Comparison of ENCODE assay signal across 7 cellular contexts in the genomic region with DNA sequence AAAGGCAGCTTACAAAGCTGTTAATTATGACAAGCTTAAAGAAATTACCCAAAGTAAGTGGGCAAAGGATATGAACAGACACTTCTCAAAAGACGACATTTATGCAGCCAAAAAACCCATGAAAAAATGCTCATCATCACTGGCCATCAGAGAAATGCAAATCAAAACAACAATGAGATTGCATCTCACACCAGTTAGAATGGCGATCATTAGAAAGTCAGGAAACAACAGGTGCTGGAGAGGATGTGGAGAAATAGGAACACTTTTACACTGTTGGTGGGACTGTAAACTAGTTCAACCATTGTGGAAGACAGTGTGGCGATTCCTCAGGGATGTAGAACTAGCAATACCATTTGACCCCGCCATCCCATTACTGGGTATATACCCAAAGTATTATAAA. TPM values are rescaled to one million over a fixed set of nuclear protein-coding genes. Genes with fewer than 3 reads are reported as not detected.
"Had no signal": no experiment of that assay in that cellular context is flagged by ENCODE, and none has a peak within 500 bp of the region (broad histone marks: within the 10 kb centered on the region; RNA-seq: fewer than 3 reads in every experiment).

No MANE protein-coding gene starts in this region.

RNA-seq across cellular contexts. Expression of a gene that starts 59.3 kb away (rescaled TPM):
- total RNA-seq: activated B cell treated with CpG ODN at 0.5 μM for 24 hours; activated CD4-positive, alpha-beta memory T cell treated with anti-CD3 and anti-CD28 coated beads, Interleukin-2, amount 10 ng/mL, durations not matched to agents 7 days and 5 days; activated CD4-positive, alpha-beta T cell treated with anti-CD3 and anti-CD28 coated beads, Interleukin-2, amount 10 ng/mL, durations not matched to agents 7 days and 5 days; activated CD8-positive, alpha-beta memory T cell treated with anti-CD3 and anti-CD28 coated beads, Interleukin-2, amount 10 ng/mL, durations not matched to agents 7 days and 5 days; activated CD8-positive, alpha-beta T cell treated with anti-CD3 and anti-CD28 coated beads, Interleukin-2, amount 10 ng/mL, durations not matched to agents 7 days and 5 days; T-helper 17 cell; T-helper 2 cell treated with Interferon-gamma antibody and Interleukin-4, amounts not matched to agents 100 ng/mL and 5 ng/mL, for 36 hours had no signal
